Comparison of ENCODE assay signal across 11 cellular contexts in the genomic region with DNA sequence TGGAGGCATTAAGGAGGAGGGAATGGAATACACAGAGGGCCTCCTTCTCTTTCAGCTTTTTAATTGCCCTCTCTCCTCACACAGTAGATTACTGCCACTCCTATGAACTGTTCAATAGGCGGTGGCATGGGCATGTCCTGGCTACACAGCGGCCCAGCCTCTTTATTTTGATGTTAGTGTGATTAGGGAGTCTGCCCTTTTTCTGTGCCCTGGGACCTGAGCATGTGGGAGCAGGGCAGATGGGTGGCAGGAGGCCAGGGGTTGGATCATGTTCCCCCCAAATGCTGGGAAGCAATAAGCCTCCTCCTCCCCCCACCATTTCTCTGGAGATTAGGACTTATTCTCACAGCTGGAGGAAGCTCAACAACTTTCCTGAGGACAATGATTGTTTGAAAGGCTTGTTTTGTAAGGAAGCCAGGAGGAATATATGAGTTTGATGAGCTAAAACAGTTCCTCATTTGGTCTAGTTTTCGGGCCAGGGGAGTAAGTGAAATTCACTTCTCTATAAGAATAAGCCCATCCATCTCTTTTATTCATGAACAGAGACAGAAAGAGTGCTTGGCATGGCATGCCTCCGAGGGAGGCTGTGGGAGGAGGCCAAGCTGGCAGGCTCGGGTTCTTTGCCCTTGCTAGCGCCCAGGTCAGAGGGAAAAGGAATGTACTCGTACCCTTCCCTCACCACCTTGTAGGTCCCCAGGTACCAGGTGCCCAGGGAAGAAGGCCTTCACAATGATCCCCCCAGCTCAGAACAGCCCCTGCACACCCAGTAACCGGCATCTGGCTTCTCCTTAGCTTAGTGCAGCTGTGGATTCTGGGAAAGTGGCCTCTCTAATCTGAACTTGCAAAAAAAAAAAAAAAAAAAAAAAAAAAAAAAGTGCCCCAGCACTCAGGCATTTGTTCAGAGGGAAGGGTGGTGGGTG. TPM values are rescaled to one million over a fixed set of nuclear protein-coding genes. Genes with fewer than 3 reads are reported as not detected.
DNase-seq lines count a peak whose midpoint lies in the region; ATAC-seq and TF ChIP-seq lines count a peak whose summit lies in the region.
"Had no signal": no experiment of that assay in that cellular context is flagged by ENCODE, and none has a peak within 500 bp of the region (broad histone marks: within the 10 kb centered on the region; RNA-seq: fewer than 3 reads in every experiment).

No MANE protein-coding gene starts in this region.

- H3K4me1 ChIP-seq in heart right ventricle: peaks cover 0 to 18% (median 12%) of the 10 kb centered on the region in 9 donors
- H3K4me1 ChIP-seq in tibial nerve: peaks cover 0 to 17% (median 0%) of the 10 kb centered on the region in 4 donors
- no peaks in the 10 kb centered on the region for H3K4me1 ChIP-seq in HAP-1

- no peak for TF ChIP-seq CTCF in heart right ventricle (IDR thresholded peaks at IDR 0.05)
- no peak for TF ChIP-seq CTCF in chondrocyte (IDR thresholded peaks at IDR 0.05)
- no peak for TF ChIP-seq CTCF in tibial nerve (IDR thresholded peaks at IDR 0.05)

- H3K27ac ChIP-seq in heart right ventricle: peak overlapping the region in 8 of 10 donors; percentile 61 to 90 (median 82)
- H3K27ac ChIP-seq in tibial nerve: peak overlapping the region in 1 of 4 donors; percentile 69

- H3K9me3 ChIP-seq in heart right ventricle (no peaks in the 10 kb centered on the region), tibial nerve (no peaks in the 10 kb centered on the region), HAP-1 (no peaks in the 10 kb centered on the region)
- H3K9me3 ChIP-seq: MG63 had no signal

- H3K36me3 ChIP-seq in heart right ventricle (no peaks in the 10 kb centered on the region), tibial nerve (peaks cover 0 to 11% (median 0%) of the 10 kb centered on the region in 3 donors), HAP-1 (replicated peaks) (no peaks in the 10 kb centered on the region)
- H3K36me3 ChIP-seq: MG63 had no signal

- intact Hi-C loops in heart right ventricle (cut with DNase I): loop anchor here in 4 of 10 donors (2.0 to 10.0 kb wide), 4 partner anchors 21 to 45 kb away; no protein-coding TSS in a partner anchor
- intact Hi-C loops in Right ventricle myocardium inferior (cut with DNase I): no loop called here

- H3K9me3 Mint-ChIP-seq in chondrocyte (ENCODE audit: low read depth): peaks cover 6% of the 10 kb centered on the region
- H3K9me3 Mint-ChIP-seq: activated T-helper 1 cell treated with anti-CD3 and anti-CD28 coated beads, Interleukin-12 subunit alpha, Interleukin-12 subunit beta, Interleukin-2, Interleukin-4 antibody, amounts not matched to agents 30 ng/mL and 10 ng/mL and 1 ng/mL, durations not matched to agents 14 hours and 24 hours and 36 hours had no signal

- peaks cover 7% of the 10 kb centered on the region for H3K4me1 Mint-ChIP-seq in chondrocyte (ENCODE audit: low read depth)

- no peaks in the 10 kb centered on the region for H3K27me3 Mint-ChIP-seq in chondrocyte (ENCODE audit: low read depth)

- TF ChIP-seq EP300 in tibial nerve (IDR thresholded peaks at IDR 0.05): no peak

- in situ Hi-C loops in HAP-1 (cut with MboI; ENCODE audit: low sequenced_read_pairs): no loop called here

- H3K4me3 ChIP-seq in heart right ventricle (peak overlapping the region in 8 of 10 donors; percentile 34 to 59 (median 53)), tibial nerve (peak overlapping the region; percentile 21 to 48 (median 44)), HAP-1 (no peak overlapping the region)
- H3K4me3 ChIP-seq: MG63 had no signal

- no peak for TF ChIP-seq POLR2A in tibial nerve (IDR thresholded peaks at IDR 0.05)

- peak overlapping the region; percentile 66 for H3K4me3 Mint-ChIP-seq in chondrocyte (ENCODE audit: unreplicated experiment)
- H3K4me3 Mint-ChIP-seq: activated T-helper 1 cell treated with anti-CD3 and anti-CD28 coated beads, Interleukin-12 subunit alpha, Interleukin-12 subunit beta, Interleukin-2, Interleukin-4 antibody, amounts not matched to agents 30 ng/mL and 10 ng/mL and 1 ng/mL, durations not matched to agents 14 hours and 24 hours and 36 hours had no signal

- WGBS in heart right ventricle, 2 donors: 87 to 91% methylated on average over 8 of the region's 8 CpGs
- WGBS in tibial nerve, 2 donors: 76 to 84% methylated on average over 8 of the region's 8 CpGs

- DNase-seq in heart right ventricle (no peak), Right ventricle myocardium inferior (ENCODE audit: missing footprints) (no peak), chondrocyte (ENCODE audit: low spot score) (no peak), myocyte (ENCODE audit: low read depth) (peak; percentile 48), tibial nerve (ENCODE audit: low spot score in 2 of 2) (no peak), HAP-1 (ENCODE audit: low spot score in 2 of 2) (no peak), activated gamma-delta T cell treated with Interleukin-2 at 50 U/mL for 16 hours (no peak)
- DNase-seq: MG63; NK-92 treated with Interleukin-12 subunit alpha and Interleukin-12 subunit beta, amount 100 ng/mL, for 24 hours had no signal

- H3K27me3 ChIP-seq in heart right ventricle: peaks cover 0 to 12% (median 0%) of the 10 kb centered on the region in 7 donors
- H3K27me3 ChIP-seq in tibial nerve: no peaks in the 10 kb centered on the region
- 0 out of 2 replicates have a peak, but pooled peaks cover 3% of the 10 kb centered on the region for H3K27me3 ChIP-seq in HAP-1 (ENCODE audit: low read depth)
- H3K27me3 ChIP-seq: MG63 had no signal

- ATAC-seq in heart right ventricle (peak in 1 of 8 donors; percentile 8), Right ventricle myocardium inferior (no peak), GM21619 (IDR thresholded peaks at IDR 0.05; ENCODE audit: unreplicated experiment) (no peak)

- no peaks in the 10 kb centered on the region for H3K36me3 Mint-ChIP-seq in chondrocyte (ENCODE audit: low read depth)

- peak overlapping the region; percentile 50 for H3K27ac Mint-ChIP-seq in chondrocyte (ENCODE audit: unreplicated experiment)
- H3K27ac Mint-ChIP-seq: activated T-helper 1 cell treated with anti-CD3 and anti-CD28 coated beads, Interleukin-12 subunit alpha, Interleukin-12 subunit beta, Interleukin-2, Interleukin-4 antibody, amounts not matched to agents 30 ng/mL and 10 ng/mL and 1 ng/mL, durations not matched to agents 14 hours and 24 hours and 36 hours had no signal

RNA-seq across cellular contexts. Expression of a gene that starts 1.0 kb away (rescaled TPM):
- total RNA-seq in heart right ventricle (not detected), Right ventricle myocardium inferior (not detected), chondrocyte (not detected in 3 replicates), myocyte (not detected in 2 replicates), tibial nerve (not detected)
- under 1 TPM in 1 of 2 donors, not detected in 1; 0.03 TPM for polyA plus RNA-seq in heart right ventricle
- polyA plus RNA-seq in myocyte (2012): not detected
- total RNA-seq: activated T-helper 1 cell treated with anti-CD3 and anti-CD28 coated beads, Interleukin-12 subunit alpha, Interleukin-12 subunit beta, Interleukin-2, Interleukin-4 antibody, amounts not matched to agents 30 ng/mL and 10 ng/mL and 1 ng/mL, durations not matched to agents 14 hours and 24 hours and 36 hours had no signal

RNA-seq across cellular contexts. Expression of a gene that starts 15.8 kb away (rescaled TPM):
- total RNA-seq in heart right ventricle (1 to 10 TPM in 1 of 10 donors, under 1 TPM in 7, not detected in 2; 0.12 to 1.3 (median 0.35) TPM), Right ventricle myocardium inferior (0.41 TPM), chondrocyte (not detected in 3 replicates), myocyte (not detected in 2 replicates), tibial nerve (10 to 100 TPM in 3 of 4 donors, 1 to 10 TPM in 1; 8.7 to 18.4 (median 15.3) TPM)
- polyA plus RNA-seq in heart right ventricle: under 1 TPM; 0.22 to 0.52 TPM
- polyA plus RNA-seq in myocyte (2012): not detected
- total RNA-seq: activated T-helper 1 cell treated with anti-CD3 and anti-CD28 coated beads, Interleukin-12 subunit alpha, Interleukin-12 subunit beta, Interleukin-2, Interleukin-4 antibody, amounts not matched to agents 30 ng/mL and 10 ng/mL and 1 ng/mL, durations not matched to agents 14 hours and 24 hours and 36 hours had no signal

RNA-seq across cellular contexts. Expression of a gene that starts 22.4 kb away (rescaled TPM):
- total RNA-seq in heart right ventricle (10 to 100 TPM; 14.2 to 42.6 (median 22.0) TPM), Right ventricle myocardium inferior (27.6 TPM), chondrocyte (not detected in 3 replicates), myocyte (3.4 and 10.5 TPM in 2 replicates), tibial nerve (10 to 100 TPM; 12.1 to 38.8 (median 28.0) TPM)
- polyA plus RNA-seq in heart right ventricle: 10 to 100 TPM; 17.9 to 39.1 TPM
- 6.1 TPM for polyA plus RNA-seq in myocyte (2012)
- total RNA-seq: activated T-helper 1 cell treated with anti-CD3 and anti-CD28 coated beads, Interleukin-12 subunit alpha, Interleukin-12 subunit beta, Interleukin-2, Interleukin-4 antibody, amounts not matched to agents 30 ng/mL and 10 ng/mL and 1 ng/mL, durations not matched to agents 14 hours and 24 hours and 36 hours had no signal

RNA-seq across cellular contexts. Expression of a gene that starts 33.9 kb away (rescaled TPM):
- total RNA-seq in heart right ventricle: under 1 TPM; 0.07 to 0.83 (median 0.20) TPM
- under 1 TPM; 0.10 to 0.44 TPM for polyA plus RNA-seq in heart right ventricle
- 0.38 TPM for total RNA-seq in Right ventricle myocardium inferior
- total RNA-seq in chondrocyte: 0.90 to 3.6 TPM (median 1.2 TPM) in 3 replicates
- total RNA-seq in myocyte: 1.7 and 1.8 TPM in 2 replicates
- polyA plus RNA-seq in myocyte (2012): 0.40 TPM
- total RNA-seq in tibial nerve: 1 to 10 TPM in 3 of 4 donors, under 1 TPM in 1; 0.98 to 4.2 (median 2.6) TPM

RNA-seq across cellular contexts. Expression of a gene that starts 54.9 kb away (rescaled TPM):
- total RNA-seq in heart right ventricle (1 to 10 TPM; 1.5 to 7.8 (median 3.6) TPM), Right ventricle myocardium inferior (4.6 TPM), chondrocyte (4.9 to 12.0 TPM (median 10.9 TPM) in 3 replicates), myocyte (14.1 and 17.0 TPM in 2 replicates), tibial nerve (10 to 100 TPM; 22.2 to 34.3 (median 24.8) TPM)
- 10 to 100 TPM in 1 of 2 donors, 1 to 10 TPM in 1; 4.9 to 19.8 TPM for polyA plus RNA-seq in heart right ventricle
- 10.9 TPM for polyA plus RNA-seq in myocyte (2012)
